In the genomic region with DNA sequence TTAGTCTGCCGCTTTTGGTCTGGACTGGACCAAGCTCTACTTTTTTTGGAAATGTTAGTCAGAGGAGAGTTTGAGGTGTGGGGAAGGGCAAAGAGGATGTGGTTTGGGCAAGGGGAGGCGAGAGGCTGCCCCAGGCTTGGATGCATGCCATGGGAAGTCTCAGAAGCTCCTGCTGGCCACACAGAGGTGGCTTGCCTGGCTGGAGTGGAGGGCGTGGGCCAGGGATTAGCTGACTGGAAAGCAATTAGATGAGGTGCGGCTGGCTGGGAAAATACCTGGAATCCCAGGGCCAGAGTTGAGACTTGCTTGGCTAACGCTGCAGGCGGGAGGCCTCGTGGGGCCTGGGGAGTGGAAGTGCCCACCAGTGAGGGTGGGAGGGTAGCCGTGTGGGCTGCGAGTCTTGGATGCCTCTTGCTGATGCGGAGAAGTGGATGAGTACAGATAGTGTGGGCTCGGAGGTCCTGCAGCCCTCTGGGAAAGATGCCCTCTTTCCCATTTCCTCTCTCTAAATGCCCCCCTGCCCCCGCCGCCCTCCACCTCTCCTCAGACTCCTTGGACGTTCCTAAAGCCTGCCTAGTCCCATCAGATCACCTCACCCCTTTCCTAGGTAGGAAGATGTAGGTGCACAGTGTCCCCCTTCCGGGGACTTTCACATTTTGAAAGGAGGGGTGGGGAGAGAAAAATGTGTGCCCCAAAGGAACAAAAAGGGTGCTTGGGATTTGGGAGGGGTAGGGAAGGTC, we compare ENCODE assay signal across 8 cellular contexts.
DNase-seq lines count a peak whose midpoint lies in the region; ATAC-seq and TF ChIP-seq lines count a peak whose summit lies in the region.

No MANE protein-coding gene starts in this region.

- TF ChIP-seq CTCF in fibroblast of mammary gland (conservative IDR thresholded peaks at IDR 0.05; ENCODE audit: control insufficient read depth, insufficient read depth, low read depth, low read length), result no peak

- ATAC-seq in GM18502 (IDR thresholded peaks at IDR 0.05; ENCODE audit: poor library complexity, unreplicated experiment), result no peak

- H3K4me3 ChIP-seq in fibroblast of mammary gland (ENCODE audit: control insufficient read depth, low read depth, low read length), result no peak overlapping the region

- intact Hi-C loops in posterior vena cava (cut with DNase I), result no loop called here

- in situ Hi-C loops in KBM-7 (cut with MboI; ENCODE audit: low pct_unique_long_range_greater_than_20kb, low sequenced_read_pairs), result no loop called here

- peak; percentile 21 for DNase-seq in COR-L47 (lab: John Stamatoyannopoulos, UW)
- peak; percentile 61 for DNase-seq in KBM-7
- peak; percentile 72 for DNase-seq in UCSD-AML1 (lab: John Stamatoyannopoulos, UW; ENCODE audit: unreplicated experiment)
- peak; percentile 74 for DNase-seq in fibroblast of mammary gland (ENCODE audit: low read depth)
- DNase-seq in posterior vena cava (ENCODE audit: low spot score), result peak; percentile 85
- no peak for DNase-seq in NCI-H1694 treated with DMSO at 0.1 percent for 48 hours (lab: John Stamatoyannopoulos, UW)
- DNase-seq in inferior parietal cortex (ENCODE audit: extremely low spot score), result no peak

Comparison
In these comparisons a context has a peak if more than half of its experiments do, and no peak if none do; other contexts are left out.
1. DNase-seq: peak in COR-L47 (single experiment), KBM-7 (single experiment), UCSD-AML1 (single experiment), fibroblast of mammary gland (single experiment) and posterior vena cava (single experiment); none in NCI-H1694 treated with DMSO at 0.1 percent for 48 hours (single experiment) and inferior parietal cortex (single experiment).